8 cellular contexts compared by ENCODE assay signal in genomic region chr17:79915850-79916430, GRCh38.
DNase-seq lines count a peak whose midpoint lies in the region; ATAC-seq and TF ChIP-seq lines count a peak whose summit lies in the region.

No MANE protein-coding gene starts in this region.

- H2AFZ ChIP-seq in OCI-LY1 (ENCODE audit: low read length), result no peak overlapping the region

- H3K4me3 Mint-ChIP-seq in activated naive CD8-positive, alpha-beta T cell treated with anti-CD3 and anti-CD28 coated beads, Interleukin-2, amount 10 ng/mL, durations not matched to agents 7 days and 5 days, result no peak overlapping the region
- no peak overlapping the region for H3K4me3 Mint-ChIP-seq in activated naive CD8-positive, alpha-beta T cell treated with anti-CD3 and anti-CD28 coated beads for 36 hours
- H3K4me3 Mint-ChIP-seq in stimulated activated effector memory CD8-positive, alpha-beta T cell treated with anti-CD3 and anti-CD28 coated beads, Interleukin-12 subunit alpha, Interleukin-12 subunit beta, amount 100 ng/mL, for 72 hours, result no peak overlapping the region

- H3K27ac ChIP-seq in OCI-LY1 (ENCODE audit: low read depth, low read length, poor library complexity, severe bottlenecking), result no peak overlapping the region
- no peak overlapping the region for H3K27ac ChIP-seq in spleen

- 22 to 50% (median 43%) methylated on average over 9 to 23 of the region's 23 CpGs for WGBS in spleen, 5 donors

- TF ChIP-seq CTCF in OCI-LY1 (IDR thresholded peaks at IDR 0.05; ENCODE audit: low read length) (peak; percentile 35; the same call in 1 of the 2 replicates), fibroblast of pulmonary artery (IDR thresholded peaks at IDR 0.05; ENCODE audit: low read length, missing control alignments) (peak; percentile 23), spleen (IDR thresholded peaks at IDR 0.05 in 8 of 11, conservative IDR thresholded peaks at IDR 0.05 in 3 of 11) (peak in 6 of 11 experiments; percentile 12 to 34 (median 26))

- H3K4me1 ChIP-seq in OCI-LY1 (ENCODE audit: insufficient read depth, low read length, severe bottlenecking) (no peaks in the 10 kb centered on the region), spleen (peaks cover 0 to 34% (median 13%) of the 10 kb centered on the region in 6 donors)

- H3K9me2 ChIP-seq in OCI-LY1 (ENCODE audit: low read depth, low read length), result no peaks in the 10 kb centered on the region

- H3K36me3 Mint-ChIP-seq in activated naive CD8-positive, alpha-beta T cell treated with anti-CD3 and anti-CD28 coated beads, Interleukin-2, amount 10 ng/mL, durations not matched to agents 7 days and 5 days, result no peaks in the 10 kb centered on the region
- H3K36me3 Mint-ChIP-seq in activated naive CD8-positive, alpha-beta T cell treated with anti-CD3 and anti-CD28 coated beads for 36 hours, result no peaks in the 10 kb centered on the region
- no peaks in the 10 kb centered on the region for H3K36me3 Mint-ChIP-seq in stimulated activated effector memory CD8-positive, alpha-beta T cell treated with anti-CD3 and anti-CD28 coated beads, Interleukin-12 subunit alpha, Interleukin-12 subunit beta, amount 100 ng/mL, for 72 hours

- no peak overlapping the region for H3K4me2 ChIP-seq in OCI-LY1 (ENCODE audit: low read length)

- no peaks in the 10 kb centered on the region for H3K27me3 Mint-ChIP-seq in activated naive CD8-positive, alpha-beta T cell treated with anti-CD3 and anti-CD28 coated beads, Interleukin-2, amount 10 ng/mL, durations not matched to agents 7 days and 5 days
- peaks cover 3% of the 10 kb centered on the region for H3K27me3 Mint-ChIP-seq in activated naive CD8-positive, alpha-beta T cell treated with anti-CD3 and anti-CD28 coated beads for 36 hours

- no peak for DNase-seq in activated naive CD8-positive, alpha-beta T cell treated with anti-CD3 and anti-CD28 coated beads, Interleukin-2, amount 10 ng/mL, durations not matched to agents 7 days and 5 days
- DNase-seq in activated naive CD8-positive, alpha-beta T cell treated with anti-CD3 and anti-CD28 coated beads for 36 hours, result no peak
- peak; percentile 38 for DNase-seq in fibroblast of pulmonary artery (ENCODE audit: low read depth)
- DNase-seq in spleen, result peak; percentile 72
- DNase-seq in T-helper 2 cell, result no peak
- no peak for DNase-seq in T1000 (lab: John Stamatoyannopoulos, UW)
- DNase-seq in stimulated activated effector memory CD8-positive, alpha-beta T cell treated with anti-CD3 and anti-CD28 coated beads, Interleukin-12 subunit alpha, Interleukin-12 subunit beta, amount 100 ng/mL, for 72 hours (ENCODE audit: low spot score in 2 of 2), result no peak

- H3K9me3 ChIP-seq in OCI-LY1 (ENCODE audit: low read length) (no peaks in the 10 kb centered on the region), spleen (no peaks in the 10 kb centered on the region)

- no peaks in the 10 kb centered on the region for H4K20me1 ChIP-seq in OCI-LY1 (ENCODE audit: insufficient read depth, low read length)

- H3K4me3 ChIP-seq in OCI-LY1 (ENCODE audit: low read depth, low read length, poor library complexity, severe bottlenecking) (no peak overlapping the region), fibroblast of pulmonary artery (replicated peaks; ENCODE audit: low read depth, low read length) (no peak overlapping the region), spleen (no peak overlapping the region)

- H3K9me3 Mint-ChIP-seq in activated naive CD8-positive, alpha-beta T cell treated with anti-CD3 and anti-CD28 coated beads, Interleukin-2, amount 10 ng/mL, durations not matched to agents 7 days and 5 days, result no peaks in the 10 kb centered on the region
- H3K9me3 Mint-ChIP-seq in activated naive CD8-positive, alpha-beta T cell treated with anti-CD3 and anti-CD28 coated beads for 36 hours, result no peaks in the 10 kb centered on the region
- no peaks in the 10 kb centered on the region for H3K9me3 Mint-ChIP-seq in stimulated activated effector memory CD8-positive, alpha-beta T cell treated with anti-CD3 and anti-CD28 coated beads, Interleukin-12 subunit alpha, Interleukin-12 subunit beta, amount 100 ng/mL, for 72 hours

- no peak overlapping the region for H3K27ac Mint-ChIP-seq in activated naive CD8-positive, alpha-beta T cell treated with anti-CD3 and anti-CD28 coated beads, Interleukin-2, amount 10 ng/mL, durations not matched to agents 7 days and 5 days
- no peak overlapping the region for H3K27ac Mint-ChIP-seq in activated naive CD8-positive, alpha-beta T cell treated with anti-CD3 and anti-CD28 coated beads for 36 hours
- no peak overlapping the region for H3K27ac Mint-ChIP-seq in stimulated activated effector memory CD8-positive, alpha-beta T cell treated with anti-CD3 and anti-CD28 coated beads, Interleukin-12 subunit alpha, Interleukin-12 subunit beta, amount 100 ng/mL, for 72 hours

- intact Hi-C loops in spleen (cut with DNase I; ENCODE audit: low total_unique reads), result no loop called here

- POLR2A ChIA-PET in activated naive CD8-positive, alpha-beta T cell treated with anti-CD3 and anti-CD28 coated beads, Interleukin-2, amount 10 ng/mL, durations not matched to agents 7 days and 5 days (lab: Charles Lee), result interaction anchor here (1.2 kb wide), 1 partner anchor 79 kb away, joined by 3 read pairs; no protein-coding TSS in a partner anchor

- no peak overlapping the region for H3K9ac ChIP-seq in OCI-LY1 (ENCODE audit: low read length)

- H3K27me3 ChIP-seq in OCI-LY1 (ENCODE audit: insufficient read depth, low read length) (no peaks in the 10 kb centered on the region), spleen (replicated peaks in 1 of 7) (peaks cover 0 to 69% (median 0%) of the 10 kb centered on the region in 7 donors)

- H3K36me3 ChIP-seq in OCI-LY1 (ENCODE audit: insufficient read depth, low read length) (no peaks in the 10 kb centered on the region), spleen (no peaks in the 10 kb centered on the region)

- H3K79me2 ChIP-seq in OCI-LY1 (ENCODE audit: insufficient read depth, low read length), result no peaks in the 10 kb centered on the region

- TF ChIP-seq POLR2A in spleen (IDR thresholded peaks at IDR 0.05), result no peak

- ATAC-seq in activated naive CD8-positive, alpha-beta T cell treated with anti-CD3 and anti-CD28 coated beads, Interleukin-2, amount 10 ng/mL, durations not matched to agents 7 days and 5 days (ENCODE audit: low read depth), result peak; percentile 19
- no peak for ATAC-seq in stimulated activated effector memory CD8-positive, alpha-beta T cell treated with anti-CD3 and anti-CD28 coated beads, Interleukin-12 subunit alpha, Interleukin-12 subunit beta, amount 100 ng/mL, for 72 hours

- H3K4me1 Mint-ChIP-seq in activated naive CD8-positive, alpha-beta T cell treated with anti-CD3 and anti-CD28 coated beads, Interleukin-2, amount 10 ng/mL, durations not matched to agents 7 days and 5 days, result no peaks in the 10 kb centered on the region
- H3K4me1 Mint-ChIP-seq in activated naive CD8-positive, alpha-beta T cell treated with anti-CD3 and anti-CD28 coated beads for 36 hours, result no peaks in the 10 kb centered on the region
- H3K4me1 Mint-ChIP-seq in stimulated activated effector memory CD8-positive, alpha-beta T cell treated with anti-CD3 and anti-CD28 coated beads, Interleukin-12 subunit alpha, Interleukin-12 subunit beta, amount 100 ng/mL, for 72 hours, result no peaks in the 10 kb centered on the region

- no peaks in the 10 kb centered on the region for H3F3A ChIP-seq in OCI-LY1 (ENCODE audit: insufficient read depth, low read length)

Comparison
In these comparisons a context has a peak if more than half of its experiments do, and no peak if none do; other contexts are left out.
1. DNase-seq: peak in fibroblast of pulmonary artery (single experiment) and spleen (single experiment); none in activated naive CD8-positive, alpha-beta T cell treated with anti-CD3 and anti-CD28 coated beads, Interleukin-2, amount 10 ng/mL, durations not matched to agents 7 days and 5 days (single experiment), activated naive CD8-positive, alpha-beta T cell treated with anti-CD3 and anti-CD28 coated beads for 36 hours (single experiment), T-helper 2 cell (0 of 5), T1000 (single experiment) and stimulated activated effector memory CD8-positive, alpha-beta T cell treated with anti-CD3 and anti-CD28 coated beads, Interleukin-12 subunit alpha, Interleukin-12 subunit beta, amount 100 ng/mL, for 72 hours (0 of 2).
2. Peak in every context shown above with its lines, with median percentiles within 50 percentile points of each other: CTCF ChIP-seq.